15 cellular contexts compared by ENCODE assay signal in the genomic region with DNA sequence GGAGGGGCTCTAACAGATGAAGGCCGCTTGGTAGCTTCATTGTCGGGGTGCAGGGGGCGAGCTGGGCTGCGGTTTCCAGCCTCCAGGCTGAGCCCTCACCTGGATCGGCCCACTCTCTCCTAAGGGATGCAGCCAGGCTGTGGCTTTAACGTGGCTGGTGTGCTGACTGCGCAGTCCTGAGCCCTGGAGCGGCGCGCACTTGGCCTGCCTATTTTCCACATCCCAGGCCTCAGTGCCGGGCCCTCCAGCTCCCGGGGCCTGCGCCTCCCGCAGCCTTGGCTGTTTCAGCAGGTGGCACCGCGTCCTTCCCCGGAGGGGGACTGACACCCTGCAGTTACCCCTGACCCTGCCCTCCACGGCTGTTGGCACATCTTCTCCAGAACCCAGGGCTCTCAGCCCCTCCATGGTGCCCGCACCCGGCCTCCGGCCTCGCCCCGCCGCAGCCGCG. TPM values are rescaled to one million over a fixed set of nuclear protein-coding genes. Genes with fewer than 3 reads are reported as not detected.
DNase-seq lines count a peak whose midpoint lies in the region; ATAC-seq lines count a peak whose summit lies in the region.
"Had no signal": no experiment of that assay in that cellular context is flagged by ENCODE, and none has a peak within 500 bp of the region (broad histone marks: within the 10 kb centered on the region; RNA-seq: fewer than 3 reads in every experiment).

No MANE protein-coding gene starts in this region.

- no peak overlapping the region for H3K4me3 ChIP-seq in thymus (ENCODE audit: low read length)
- H3K4me3 ChIP-seq: K562, thoracic aorta had no signal

- peaks cover 17% of the 10 kb centered on the region for H3K4me1 Mint-ChIP-seq in activated naive CD8-positive, alpha-beta T cell treated with anti-CD3 and anti-CD28 coated beads, Interleukin-2, amount 50 U/mL, for 24 hours
- H3K4me1 Mint-ChIP-seq in memory B cell = peaks cover 9% of the 10 kb centered on the region

- H3K27me3 Mint-ChIP-seq in activated naive CD8-positive, alpha-beta T cell treated with anti-CD3 and anti-CD28 coated beads, Interleukin-2, amount 50 U/mL, for 24 hours = no peaks in the 10 kb centered on the region
- H3K27me3 Mint-ChIP-seq in memory B cell = no peaks in the 10 kb centered on the region

- ATAC-seq in Right ventricle myocardium inferior = no peak
- ATAC-seq in left ventricle myocardium superior = no peak
- no peak for ATAC-seq in activated naive CD8-positive, alpha-beta T cell treated with anti-CD3 and anti-CD28 coated beads, Interleukin-2, amount 50 U/mL, for 24 hours
- ATAC-seq in memory B cell (ENCODE audit: low read depth) = no peak
- ATAC-seq: K562 had no signal

- H3K27me3 ChIP-seq in thymus (ENCODE audit: control insufficient read depth, insufficient read depth) = no peaks in the 10 kb centered on the region

- intact Hi-C loops in Right ventricle myocardium inferior (cut with DNase I) = loop anchor here (2.0 kb wide), 1 partner anchor 24 kb away; no protein-coding TSS in a partner anchor
- intact Hi-C loops in left ventricle myocardium superior (cut with micrococcal nuclease) = no loop called here

- no peaks in the 10 kb centered on the region for H3K9me3 ChIP-seq in thymus (ENCODE audit: control insufficient read depth)
- H3K9me3 ChIP-seq: thoracic aorta had no signal

- DNase-seq in Right ventricle myocardium inferior (ENCODE audit: missing footprints) = peak; percentile 84
- DNase-seq in left ventricle myocardium superior = no peak
- no peak for DNase-seq in activated naive CD8-positive, alpha-beta T cell treated with anti-CD3 and anti-CD28 coated beads, Interleukin-2, amount 50 U/mL, for 24 hours
- DNase-seq in memory B cell (ENCODE audit: low spot score in 2 of 2) = peak in 1 of 2 donors; percentile 28
- DNase-seq in cerebellar nuclear complex (lab: John Stamatoyannopoulos, UW) = no peak
- no peak for DNase-seq in AG08396 (ENCODE audit: low spot score)
- DNase-seq in CD1c-positive myeloid dendritic cell (ENCODE audit: extremely low spot score) = no peak
- DNase-seq: NCI-H2081 treated with DMSO at 0.1 percent for 48 hours, T1000 had no signal

- 51% methylated on average over 26 of the region's 26 CpGs for WGBS in thymus

- peaks cover 6% of the 10 kb centered on the region for H3K36me3 Mint-ChIP-seq in activated naive CD8-positive, alpha-beta T cell treated with anti-CD3 and anti-CD28 coated beads, Interleukin-2, amount 50 U/mL, for 24 hours (ENCODE audit: low read depth)
- no peaks in the 10 kb centered on the region for H3K36me3 Mint-ChIP-seq in memory B cell

- peaks cover 4% of the 10 kb centered on the region for H3K4me1 ChIP-seq in thymus (ENCODE audit: control insufficient read depth, insufficient read depth, low read length)

- H3K27ac ChIP-seq in thymus (ENCODE audit: low read depth) = peak overlapping the region; percentile 78
- H3K27ac ChIP-seq: thoracic aorta had no signal

- H3K4me3 Mint-ChIP-seq in activated naive CD8-positive, alpha-beta T cell treated with anti-CD3 and anti-CD28 coated beads, Interleukin-2, amount 50 U/mL, for 24 hours = no peak overlapping the region
- H3K4me3 Mint-ChIP-seq in memory B cell = peak overlapping the region; percentile 52

- H3K27ac Mint-ChIP-seq in activated naive CD8-positive, alpha-beta T cell treated with anti-CD3 and anti-CD28 coated beads, Interleukin-2, amount 50 U/mL, for 24 hours = peak overlapping the region; percentile 67
- H3K27ac Mint-ChIP-seq in memory B cell = no peak overlapping the region

- H3K9me3 Mint-ChIP-seq in activated naive CD8-positive, alpha-beta T cell treated with anti-CD3 and anti-CD28 coated beads, Interleukin-2, amount 50 U/mL, for 24 hours = no peaks in the 10 kb centered on the region
- H3K9me3 Mint-ChIP-seq in memory B cell = no peaks in the 10 kb centered on the region

- H3K36me3 ChIP-seq in thymus (ENCODE audit: control insufficient read depth, insufficient read depth) = peaks cover 17% of the 10 kb centered on the region

RNA-seq across cellular contexts. Expression of a gene that starts 1.4 kb away (rescaled TPM):
- 122 TPM for total RNA-seq in Right ventricle myocardium inferior
- total RNA-seq in left ventricle myocardium superior = 94.3 TPM
- not detected for polyA plus RNA-seq in thymus
- total RNA-seq: bronchial epithelial cell, thoracic aorta had no signal
- polyA plus RNA-seq: BJ, K562, keratinocyte had no signal

RNA-seq across cellular contexts. Expression of a gene that starts 27.1 kb away (rescaled TPM):
- 18.2 TPM for total RNA-seq in Right ventricle myocardium inferior
- total RNA-seq in left ventricle myocardium superior = 19.6 TPM
- polyA plus RNA-seq in thymus = 25.9 TPM
